Comparison of ENCODE assay signal across 24 cellular contexts in genomic region chr3:13041113-13041776, GRCh38. TPM values are rescaled to one million over a fixed set of nuclear protein-coding genes. Genes with fewer than 3 reads are reported as not detected.
DNase-seq lines count a peak whose midpoint lies in the region; ATAC-seq, FAIRE-seq and TF ChIP-seq lines count a peak whose summit lies in the region.
"Had no signal": no experiment of that assay in that cellular context is flagged by ENCODE, and none has a peak within 500 bp of the region (broad histone marks: within the 10 kb centered on the region; RNA-seq: fewer than 3 reads in every experiment).

No MANE protein-coding gene starts in this region.

- H3K4me3 Mint-ChIP-seq in stimulated activated naive B cell treated with anti-CD40 and anti-IgM and Interleukin-4, amounts not matched to agents 10 μg/mL and 1 μg/mL and 100 μg/mL, for 72 hours: peak overlapping the region in 1 of 2 donors; percentile 13
- H3K4me3 Mint-ChIP-seq: activated CD8-positive, alpha-beta T cell treated with anti-CD3 and anti-CD28 coated beads for 36 hours; HFFc6; mesothelial cell of epicardium; nephron had no signal

- intact Hi-C loops in GM12878 (cut with micrococcal nuclease; ENCODE audit: unreplicated experiment): no loop called here
- intact Hi-C loops in lower lobe of right lung (cut with DNase I): no loop called here

- H2AFZ ChIP-seq in SK-N-SH (ENCODE audit: low read depth): no peak overlapping the region
- H2AFZ ChIP-seq in GM12878 (ENCODE audit: control insufficient read depth, low read depth, low read length): no peak overlapping the region

- peaks cover 0 to 6% of the 10 kb centered on the region in 2 donors for H3K36me3 Mint-ChIP-seq in stimulated activated naive B cell treated with anti-CD40 and anti-IgM and Interleukin-4, amounts not matched to agents 10 μg/mL and 1 μg/mL and 100 μg/mL, for 72 hours
- H3K36me3 Mint-ChIP-seq: mesothelial cell of epicardium had no signal

- H3K9me3 ChIP-seq in SK-N-SH (no peaks in the 10 kb centered on the region), GM12878 (replicated peaks; ENCODE audit: control insufficient read depth, insufficient read depth, low read length) (no peaks in the 10 kb centered on the region), lower lobe of right lung (no peaks in the 10 kb centered on the region)
- H3K9me3 ChIP-seq: adrenal gland, thoracic aorta had no signal

- peaks cover 44 to 46% of the 10 kb centered on the region in 2 donors for H3K4me1 Mint-ChIP-seq in stimulated activated naive B cell treated with anti-CD40 and anti-IgM and Interleukin-4, amounts not matched to agents 10 μg/mL and 1 μg/mL and 100 μg/mL, for 72 hours

- no peaks in the 10 kb centered on the region for H3K79me2 ChIP-seq in SK-N-SH (ENCODE audit: insufficient read depth)
- no peaks in the 10 kb centered on the region for H3K79me2 ChIP-seq in GM12878 (ENCODE audit: control insufficient read depth, insufficient read depth, low read length)

- SMC1A ChIA-PET in GM12878 (lab: Charles Lee; ENCODE audit: uncharacterized antibody, unreplicated experiment): interaction anchor here (0.7 to 3.6 kb wide), 2 partner anchors 19 to 27 kb away, joined by 3 to 34 read pairs; no protein-coding TSS in a partner anchor

- TF ChIP-seq RAD21 in SK-N-SH (IDR thresholded peaks at IDR 0.05; ENCODE audit: low read length) (peak; percentile 31; the same call in 1 of the 2 replicates), GM12878 (IDR thresholded peaks at IDR 0.05; ENCODE audit: insufficient read depth, low read depth, low read length) (no peak)

- H3F3A ChIP-seq in SK-N-SH (replicated peaks; ENCODE audit: insufficient read depth): no peaks in the 10 kb centered on the region

- in situ Hi-C loops in GM12878 (cut with MboI): no loop called here

- POLR2A ChIA-PET in SK-N-SH (lab: Yijun Ruan, JAX) (interaction anchor here (0.7 kb wide), 1 partner anchor 10 kb away, joined by 3 read pairs; no protein-coding TSS in a partner anchor), GM12878 (lab: Charles Lee) (interaction anchor here (2.2 to 3.6 kb wide), 3 partner anchors 19 to 26 kb away, joined by 10 to 43 read pairs (median 13); no protein-coding TSS in a partner anchor)

- RAD21 ChIA-PET in GM12878 (lab: Charles Lee; ENCODE audit: unreplicated experiment): interaction anchor here (1.3 to 3.2 kb wide), 7 partner anchors 13 to 52 kb away, joined by 3 to 22 read pairs (median 7); no protein-coding TSS in a partner anchor

- TF ChIP-seq EP300 in SK-N-SH (IDR thresholded peaks at IDR 0.05; ENCODE audit: borderline replicate concordance in 1 of 2, low read depth in 1 of 2, low read length in 1 of 2) (no peak), GM12878 (IDR thresholded peaks at IDR 0.05; ENCODE audit: borderline replicate concordance in 1 of 2, control insufficient read depth in 1 of 2, low read depth in 2 of 2, low read length in 2 of 2) (no peak)

- H3K9ac ChIP-seq in SK-N-SH (no peak overlapping the region), GM12878 (ENCODE audit: control insufficient read depth, insufficient read depth, low read length) (no peak overlapping the region)

- ATAC-seq in SK-N-SH treated with all-trans-retinoic acid at 6 μM for 48 hours (no peak), GM12878 (no peak), lower lobe of right lung (no peak), HG03025 (IDR thresholded peaks at IDR 0.05; ENCODE audit: low FRiP score, unreplicated experiment) (no peak), GM21737 (IDR thresholded peaks at IDR 0.05; ENCODE audit: unreplicated experiment) (no peak)
- ATAC-seq in stimulated activated naive B cell treated with anti-CD40 and anti-IgM and Interleukin-4, amounts not matched to agents 10 μg/mL and 1 μg/mL and 100 μg/mL, for 72 hours (replicated peaks): no peak
- ATAC-seq: left colon had no signal

- H3K4me1 ChIP-seq in SK-N-SH (ENCODE audit: control insufficient read depth in 1 of 2, insufficient read depth in 2 of 2, low read depth in 1 of 2, low read length in 1 of 2) (peaks cover 0 to 83% of the 10 kb centered on the region in 2 experiments; a peak in 2 of 4 replicates), GM12878 (ENCODE audit: control insufficient read depth, insufficient read depth, low read length) (peaks cover 31% of the 10 kb centered on the region), lower lobe of right lung (no peaks in the 10 kb centered on the region)
- H3K4me1 ChIP-seq: adrenal gland had no signal

- BruUV-seq in GM12878 (replicated peaks; lab: Mats Ljungman, UMichigan): no TSS peak

- peak overlapping the region in 1 of 2 experiments; percentile 99; a peak in 2 of 4 replicates for H3K27ac ChIP-seq in SK-N-SH (ENCODE audit: low read depth in 2 of 2, low read length in 1 of 2)
- H3K27ac ChIP-seq in GM12878 (ENCODE audit: control insufficient read depth, insufficient read depth): no peak overlapping the region
- H3K27ac ChIP-seq in lower lobe of right lung: no peak overlapping the region
- H3K27ac ChIP-seq: 22Rv1, skin epidermis, thoracic aorta had no signal

- peak; percentile 86 for DNase-seq in SK-N-SH
- no peak for DNase-seq in GM12878 (ENCODE audit: low read depth, low spot score)
- peak; percentile 44 for DNase-seq in lower lobe of right lung
- no peak for DNase-seq in stimulated activated naive B cell treated with anti-CD40 and anti-IgM and Interleukin-4, amounts not matched to agents 10 μg/mL and 1 μg/mL and 100 μg/mL, for 72 hours
- no peak for DNase-seq in NCI-H1048 (lab: John Stamatoyannopoulos, UW)
- DNase-seq: activated gamma-delta T cell treated with Interleukin-2 at 50 U/mL for 16 hours; DMS79; HFFc6; left colon; NCI-H1105 treated with DMSO at 0.1 percent for 48 hours; NCI-H2081; stimulated activated naive CD4-positive, alpha-beta T cell had no signal

- H3K27me3 ChIP-seq in SK-N-SH (ENCODE audit: insufficient read depth): peaks cover 6% of the 10 kb centered on the region; the same call in 1 of the 2 replicates
- no peaks in the 10 kb centered on the region for H3K27me3 ChIP-seq in GM12878 (replicated peaks in 1 of 2; ENCODE audit: control insufficient read depth in 2 of 2, insufficient read depth in 2 of 2, low read length in 1 of 2)
- H3K27me3 ChIP-seq in lower lobe of right lung (ENCODE audit: low read depth): no peaks in the 10 kb centered on the region
- H3K27me3 ChIP-seq: adrenal gland had no signal

- CTCF ChIA-PET in SK-N-SH (lab: Yijun Ruan, JAX) (interaction anchor here (0.7 to 2.1 kb wide), 4 partner anchors 18 to 51 kb away, joined by 3 to 7 read pairs (median 5); partner anchors contain the start of gene IQSEC1), GM12878 (lab: Yijun Ruan, JAX) (interaction anchor here (1.7 to 3.6 kb wide), 3 partner anchors 13 to 51 kb away, joined by 6 to 21 read pairs (median 7); no protein-coding TSS in a partner anchor)

- H3K9me3 Mint-ChIP-seq in stimulated activated naive B cell treated with anti-CD40 and anti-IgM and Interleukin-4, amounts not matched to agents 10 μg/mL and 1 μg/mL and 100 μg/mL, for 72 hours: no peaks in the 10 kb centered on the region
- H3K9me3 Mint-ChIP-seq: activated CD8-positive, alpha-beta T cell treated with anti-CD3 and anti-CD28 coated beads for 36 hours; HFFc6; mesothelial cell of epicardium; nephron had no signal

- H3K4me2 ChIP-seq in SK-N-SH (no peak overlapping the region), GM12878 (ENCODE audit: control insufficient read depth, insufficient read depth) (peak overlapping the region; percentile 20; the same call in 1 of the 2 replicates)

- peak overlapping the region; percentile 75 for H3K27ac Mint-ChIP-seq in stimulated activated naive B cell treated with anti-CD40 and anti-IgM and Interleukin-4, amounts not matched to agents 10 μg/mL and 1 μg/mL and 100 μg/mL, for 72 hours
- H3K27ac Mint-ChIP-seq: HFFc6 had no signal

- 68% methylated on average over 22 of the region's 26 CpGs for WGBS in SK-N-SH (ENCODE audit: low lambda C conversion rate)
- 79% methylated on average over 26 of the region's 26 CpGs for WGBS in GM12878 (ENCODE audit: insufficient coverage, insufficient replicate concordance, low lambda C conversion rate, missing lambda C conversion rate)

- no peak for FAIRE-seq in GM12878 (lab: Jason Lieb, UNC)
- FAIRE-seq: bronchial epithelial cell, GM12891 had no signal

- TF ChIP-seq POLR2A in GM12878 (IDR thresholded peaks at IDR 0.05; ENCODE audit: low read depth, low read length): no peak

- TF ChIP-seq CTCF in SK-N-SH (IDR thresholded peaks at IDR 0.05) (no peak), GM12878 (IDR thresholded peaks at IDR 0.05 in 2 of 3, conservative IDR thresholded peaks at IDR 0.05 in 1 of 3; ENCODE audit: control insufficient read depth in 2 of 3, extremely low read depth in 1 of 3, insufficient read depth in 1 of 3, low read depth in 3 of 3, low read length in 3 of 3) (no peak), lower lobe of right lung (IDR thresholded peaks at IDR 0.05) (no peak)

- no peaks in the 10 kb centered on the region for H3K36me3 ChIP-seq in SK-N-SH (replicated peaks in 1 of 2; ENCODE audit: control insufficient read depth in 1 of 2, insufficient read depth in 2 of 2, low read length in 1 of 2)
- no peaks in the 10 kb centered on the region for H3K36me3 ChIP-seq in GM12878 (ENCODE audit: control insufficient read depth in 2 of 2, insufficient read depth in 2 of 2, low read length in 1 of 2)
- H3K36me3 ChIP-seq in lower lobe of right lung: no peaks in the 10 kb centered on the region
- H3K36me3 ChIP-seq: adrenal gland, thoracic aorta had no signal

- no peaks in the 10 kb centered on the region for H4K20me1 ChIP-seq in SK-N-SH (ENCODE audit: insufficient read depth)
- no peaks in the 10 kb centered on the region for H4K20me1 ChIP-seq in GM12878 (ENCODE audit: control insufficient read depth, insufficient read depth)

- no peaks in the 10 kb centered on the region for H3K9me2 ChIP-seq in SK-N-SH

- peak overlapping the region in 1 of 2 experiments; percentile 21; a peak in 1 of 4 replicates for H3K4me3 ChIP-seq in SK-N-SH (ENCODE audit: low read depth in 2 of 2, low read length in 1 of 2)
- no peak overlapping the region for H3K4me3 ChIP-seq in GM12878
- no peak overlapping the region for H3K4me3 ChIP-seq in lower lobe of right lung
- H3K4me3 ChIP-seq: adrenal gland, skin epidermis, thoracic aorta had no signal

- H3K27me3 Mint-ChIP-seq in stimulated activated naive B cell treated with anti-CD40 and anti-IgM and Interleukin-4, amounts not matched to agents 10 μg/mL and 1 μg/mL and 100 μg/mL, for 72 hours: no peaks in the 10 kb centered on the region
- H3K27me3 Mint-ChIP-seq: activated CD8-positive, alpha-beta T cell treated with anti-CD3 and anti-CD28 coated beads for 36 hours had no signal

RNA-seq across cellular contexts. Expression of gene IQSEC1, which starts 32.0 kb away (rescaled TPM):
- polyA plus RNA-seq in SK-N-SH (2012; rRNA removed): 4.4 and 6.2 TPM in 2 replicates
- 4.2 and 5.9 TPM in 2 replicates for polyA plus RNA-seq in SK-N-SH (2012; cell fraction: cytosol; rRNA removed)
- 23.8 and 26.1 TPM in 2 replicates for polyA plus RNA-seq in SK-N-SH (2012; cell fraction: nucleus; rRNA removed)
- 241 and 274 TPM in 2 replicates for total RNA-seq in GM12878 (2013; cell fraction: nucleolus; rRNA removed)
- 13.8 and 16.3 TPM in 2 replicates for total RNA-seq in GM12878 (2014; rRNA removed)
- total RNA-seq in GM12878 (2014; rRNA removed; fragmentation: Illumina TruSeq; extraction: Trizol): 6.4 TPM in 2 replicates
- total RNA-seq in GM12878 (2021): 48.6 and 55.2 TPM in 2 replicates
- polyA plus RNA-seq in GM12878 (2011; ENCODE audit: low read depth): 8.1 TPM
- polyA plus RNA-seq in GM12878 (2011; rRNA removed): 4.2 and 6.7 TPM in 2 replicates
- 6.3 and 8.5 TPM in 2 replicates for polyA plus RNA-seq in GM12878 (2011; cell fraction: cytosol; rRNA removed)
- 45.6 and 48.9 TPM in 2 replicates for polyA plus RNA-seq in GM12878 (2011; cell fraction: nucleus; rRNA removed)
- 17.9 and 26.7 TPM in 2 replicates for polyA plus RNA-seq in GM12878 (2012)
- 10.2 and 15.1 TPM in 2 replicates for polyA plus RNA-seq in GM12878 (2014; fragmentation: Illumina TruSeq; extraction: Trizol)
- 1 to 10 TPM in 1 of 2 experiments, under 1 TPM in 1; 0.92 to 2.0 TPM for polyA plus RNA-seq in GM12878 (2014; fragmentation: Nextera tagmentation; extraction: Ambion mirVana)
- polyA plus RNA-seq in GM12878 (2014; rRNA removed): 17.9 and 23.3 TPM in 2 replicates
- 1 to 10 TPM; 8.1 to 9.0 TPM for polyA plus RNA-seq in GM12878 (2016; fragmentation: Nextera tagmentation; extraction: Ambion mirVana)
- polyA minus RNA-seq in GM12878 (2011; rRNA and poly(A)+ RNA removed): 14.2 and 22.2 TPM in 2 replicates
- 11.4 and 16.2 TPM in 2 replicates for polyA minus RNA-seq in GM12878 (2011; cell fraction: cytosol; rRNA and poly(A)+ RNA removed)
- 53.2 and 58.7 TPM in 2 replicates for polyA minus RNA-seq in GM12878 (2011; cell fraction: nucleus; rRNA and poly(A)+ RNA removed)
- 82.3 TPM for total RNA-seq in lower lobe of right lung

Comparison
In these comparisons a context has a peak if more than half of its experiments do, and no peak if none do; other contexts are left out.
1. DNase-seq: peak in SK-N-SH (single experiment) and lower lobe of right lung (single experiment); none in GM12878 (single experiment), stimulated activated naive B cell treated with anti-CD40 and anti-IgM and Interleukin-4, amounts not matched to agents 10 μg/mL and 1 μg/mL and 100 μg/mL, for 72 hours (single experiment) and NCI-H1048 (single experiment).
2. Of the 26 proteins assayed by ChIP-seq in both GM12878 and SK-N-SH: peak only in GM12878: none; only in SK-N-SH: RAD21; in both: none; in neither: 25.